In the genomic region with DNA sequence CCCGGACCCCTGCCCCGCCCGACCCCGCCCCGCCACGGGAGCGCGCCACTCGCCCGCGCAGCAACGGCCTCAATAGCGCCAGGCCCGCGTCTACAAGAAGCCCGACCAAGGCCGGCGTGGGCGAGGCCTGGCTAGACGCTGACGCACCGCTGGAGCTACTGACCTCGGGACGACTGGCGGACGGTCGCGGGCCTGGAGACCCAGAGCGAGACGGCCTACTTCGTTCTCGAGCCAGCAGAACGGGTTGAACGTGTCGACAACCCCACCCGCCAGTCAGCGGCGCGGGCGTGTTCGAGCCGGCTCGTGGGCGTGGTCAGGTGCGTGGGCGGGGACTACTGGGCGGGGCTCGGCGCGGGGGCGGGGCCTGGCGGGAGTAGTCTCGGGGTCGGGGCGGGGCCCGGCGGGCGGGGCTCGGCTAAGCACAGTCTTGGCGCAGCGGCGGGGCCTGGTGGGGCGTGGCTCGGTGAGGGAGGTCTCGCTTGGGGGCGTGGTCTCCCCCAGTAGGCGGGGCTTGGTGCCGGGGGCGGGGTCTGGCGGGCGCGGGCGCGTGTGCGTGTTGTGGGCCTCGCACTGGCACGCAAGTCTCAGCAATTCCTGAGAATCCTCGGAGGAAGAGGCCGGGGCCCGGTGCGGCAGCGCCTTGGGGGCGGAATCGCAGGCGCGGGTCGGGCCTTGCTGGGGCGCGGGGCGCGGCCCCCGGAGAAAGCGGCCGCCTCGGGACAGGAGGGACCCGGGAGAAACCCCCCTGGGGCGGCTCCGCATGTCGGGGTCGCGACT, we compare ENCODE assay signal across 8 cellular contexts. TPM values are rescaled to one million over a fixed set of nuclear protein-coding genes. Genes with fewer than 3 reads are reported as not detected.
A peak's percentile ranks its signal among the peaks of the same experiment; 100 is the strongest.
DNase-seq lines count a peak whose midpoint lies in the region; ATAC-seq and TF ChIP-seq lines count a peak whose summit lies in the region.

A gene (minus strand): TSS at position 293 of the 777 bp plus-strand sequence. CDS start 5,080 bp downstream, outside the sequence.

- no peaks in the 10 kb centered on the region for H3K27me3 Mint-ChIP-seq in T-helper 2 cell treated with Interferon-gamma antibody and Interleukin-4, amounts not matched to agents 5 μg/mL and 100 μg/mL, for 36 hours (ENCODE audit: low read depth)

- H3K36me3 Mint-ChIP-seq in T-helper 2 cell treated with Interferon-gamma antibody and Interleukin-4, amounts not matched to agents 5 μg/mL and 100 μg/mL, for 36 hours (ENCODE audit: low read depth): peaks cover 20% of the 10 kb centered on the region

- H3K27ac ChIP-seq in ascending aorta: peak within 1 kb of the TSS; percentile 99 to 100
- peak within 1 kb of the TSS; percentile 99 for H3K27ac ChIP-seq in right cardiac atrium (ENCODE audit: low read length)
- H3K27ac ChIP-seq in rectal smooth muscle tissue (ENCODE audit: low read depth, low read length): peak within 1 kb of the TSS; percentile 100
- peak within 1 kb of the TSS; percentile 99 for H3K27ac ChIP-seq in vagina

- under 1% methylated on average over 101 of the region's 101 CpGs for WGBS in right cardiac atrium

- no peaks in the 10 kb centered on the region for H3K9me3 Mint-ChIP-seq in T-helper 2 cell treated with Interferon-gamma antibody and Interleukin-4, amounts not matched to agents 5 μg/mL and 100 μg/mL, for 36 hours

- peak within 1 kb of the TSS; percentile 98 for H3K4me3 Mint-ChIP-seq in T-helper 2 cell treated with Interferon-gamma antibody and Interleukin-4, amounts not matched to agents 5 μg/mL and 100 μg/mL, for 36 hours

- ATAC-seq in GM18499 (IDR thresholded peaks at IDR 0.05; ENCODE audit: insufficient read depth, unreplicated experiment) (peak; percentile 43), HG02943 (IDR thresholded peaks at IDR 0.05; ENCODE audit: low read depth, unreplicated experiment) (peak; percentile 47), right cardiac atrium (peak; percentile 89 to 90)

- H3K4me3 ChIP-seq in ascending aorta (peak within 1 kb of the TSS; percentile 83 to 85), right cardiac atrium (ENCODE audit: low read length) (peak within 1 kb of the TSS; percentile 72), rectal smooth muscle tissue (ENCODE audit: low read length) (peak within 1 kb of the TSS; percentile 97), vagina (peak within 1 kb of the TSS; percentile 76 to 85)

- no peaks in the 10 kb centered on the region for H3K9me3 ChIP-seq in ascending aorta
- H3K9me3 ChIP-seq in right cardiac atrium (ENCODE audit: control insufficient read depth, low read length): no peaks in the 10 kb centered on the region
- H3K9me3 ChIP-seq in vagina: no peaks in the 10 kb centered on the region

- H3K36me3 ChIP-seq in ascending aorta (peaks cover 8 to 15% of the 10 kb centered on the region in 2 donors), rectal smooth muscle tissue (ENCODE audit: control insufficient read depth, insufficient read depth, low read length) (peaks cover 8% of the 10 kb centered on the region), vagina (peaks cover 0 to 14% of the 10 kb centered on the region in 2 donors)

- H3K4me1 ChIP-seq in ascending aorta: peaks cover 15 to 37% of the 10 kb centered on the region in 2 donors
- peaks cover 4% of the 10 kb centered on the region for H3K4me1 ChIP-seq in right cardiac atrium (ENCODE audit: control insufficient read depth, insufficient read depth, low read length)
- peaks cover 16% of the 10 kb centered on the region for H3K4me1 ChIP-seq in rectal smooth muscle tissue (ENCODE audit: control insufficient read depth, insufficient read depth, low read length)
- H3K4me1 ChIP-seq in vagina: peaks cover 52% of the 10 kb centered on the region

- TF ChIP-seq CTCF in ascending aorta (IDR thresholded peaks at IDR 0.05) (no peak), vagina (IDR thresholded peaks at IDR 0.05) (no peak)

- peak; percentile 69 for DNase-seq in NCI-H187 treated with DMSO at 0.1 percent for 48 hours (lab: John Stamatoyannopoulos, UW)
- DNase-seq in T-helper 2 cell treated with Interferon-gamma antibody and Interleukin-4, amounts not matched to agents 5 μg/mL and 100 μg/mL, for 36 hours (ENCODE audit: low spot score): peak; percentile 98
- DNase-seq in ascending aorta (ENCODE audit: low spot score in 2 of 2): peak; percentile 90 to 99
- DNase-seq in right cardiac atrium: peak; percentile 99 to 100 (median 100)
- peak; percentile 97 to 100 for DNase-seq in vagina (ENCODE audit: extremely low spot score in 2 of 2)

- H3K27ac Mint-ChIP-seq in T-helper 2 cell treated with Interferon-gamma antibody and Interleukin-4, amounts not matched to agents 5 μg/mL and 100 μg/mL, for 36 hours: peak within 1 kb of the TSS; percentile 100

- H3K4me1 Mint-ChIP-seq in T-helper 2 cell treated with Interferon-gamma antibody and Interleukin-4, amounts not matched to agents 5 μg/mL and 100 μg/mL, for 36 hours (ENCODE audit: low read depth): peaks cover 23% of the 10 kb centered on the region

- H3K9ac ChIP-seq in rectal smooth muscle tissue (ENCODE audit: low read length): peak within 1 kb of the TSS; percentile 97

- no peaks in the 10 kb centered on the region for H3K27me3 ChIP-seq in ascending aorta
- no peaks in the 10 kb centered on the region for H3K27me3 ChIP-seq in right cardiac atrium (ENCODE audit: control insufficient read depth, insufficient read depth)
- no peaks in the 10 kb centered on the region for H3K27me3 ChIP-seq in rectal smooth muscle tissue (ENCODE audit: control insufficient read depth, insufficient read depth, low read length)
- H3K27me3 ChIP-seq in vagina: no peaks in the 10 kb centered on the region

- peak in 1 of 2 donors; percentile 63 for TF ChIP-seq POLR2A in vagina (IDR thresholded peaks at IDR 0.05)

- intact Hi-C loops in ascending aorta (cut with DNase I): loop anchor here (1.0 to 5.0 kb wide), 9 partner anchors 11 to 1065 kb away; a partner anchor contains a TSS
- intact Hi-C loops in right cardiac atrium (cut with DNase I): loop anchor here in 1 of 4 donors (2.0 kb wide), 1 partner anchor 56 kb away; a partner anchor contains a TSS
- intact Hi-C loops in vagina (cut with DNase I): no loop called here

RNA-seq across cellular contexts. Expression of the gene that starts here (rescaled TPM):
- total RNA-seq in ascending aorta: 649 TPM
- total RNA-seq in right cardiac atrium: 100 to 1,000 TPM; 188 to 203 (median 195) TPM
- polyA plus RNA-seq in right cardiac atrium: 162 TPM
- total RNA-seq in vagina: 252 TPM

Comparison
In these comparisons a context has a peak if more than half of its experiments do, and no peak if none do; other contexts are left out.
1. Peak in every context shown above with its lines: DNase-seq, ATAC-seq, H3K4me3 ChIP-seq and H3K27ac ChIP-seq.